In the genomic region with DNA sequence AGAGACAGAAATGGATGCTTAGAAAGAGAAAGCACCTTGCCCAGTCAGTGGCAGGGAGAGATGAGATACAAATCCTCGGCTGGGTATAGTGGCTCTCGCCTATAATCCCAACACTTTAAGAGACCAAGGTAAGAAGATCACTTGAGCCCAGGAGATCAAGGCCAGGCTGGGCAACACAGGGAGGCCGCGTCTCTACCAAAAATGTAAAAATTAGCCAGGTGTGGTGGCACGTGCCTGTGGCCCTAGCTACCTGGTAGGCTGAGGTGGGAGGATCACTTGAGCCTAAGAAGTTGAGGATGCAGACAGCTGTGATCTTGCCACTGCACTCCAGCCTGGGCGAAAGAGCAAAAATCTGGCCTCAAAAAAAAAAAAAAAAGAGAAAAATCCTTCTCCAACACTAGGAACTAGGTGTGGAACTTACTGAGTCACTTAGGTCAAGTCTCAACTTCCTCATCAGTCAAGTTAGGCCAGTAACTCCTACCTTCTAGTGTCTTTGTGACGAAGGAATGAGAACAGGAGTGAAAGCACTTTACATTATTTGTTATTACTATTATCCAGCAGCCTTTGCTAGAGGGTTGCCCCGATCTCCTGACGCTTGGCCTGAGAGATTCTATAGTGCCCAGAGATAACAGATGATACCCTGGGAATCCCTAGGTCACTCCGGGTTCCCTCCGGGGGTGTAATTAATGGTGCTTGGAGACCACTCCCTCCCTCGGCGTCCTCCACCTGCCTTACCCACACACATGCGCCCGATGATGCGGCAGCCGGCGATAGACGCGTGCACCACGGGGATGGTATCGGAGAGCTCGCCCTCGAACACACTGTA, we compare ENCODE assay signal across 8 cellular contexts. TPM values are rescaled to one million over a fixed set of nuclear protein-coding genes. Genes with fewer than 3 reads are reported as not detected.
DNase-seq lines count a peak whose midpoint lies in the region; ATAC-seq and TF ChIP-seq lines count a peak whose summit lies in the region.

No MANE protein-coding gene starts in this region.

- H3K27me3 ChIP-seq in mesenchymal stem cell (ENCODE audit: control insufficient read depth in 1 of 2, insufficient read depth in 1 of 2, low read length in 2 of 2): no peaks in the 10 kb centered on the region

- peak overlapping the region; percentile 86 to 98 (median 91) for H3K27ac Mint-ChIP-seq in brain

- peak overlapping the region; percentile 29 to 57 for H3K4ac ChIP-seq in mesenchymal stem cell (ENCODE audit: low read depth in 1 of 2, low read length in 2 of 2)

- H4K8ac ChIP-seq in mesenchymal stem cell (ENCODE audit: low read length): peak overlapping the region; percentile 35

- H3K4me1 Mint-ChIP-seq in brain: peaks cover 40% of the 10 kb centered on the region

- H3K9ac ChIP-seq in mesenchymal stem cell (ENCODE audit: low read length): peak overlapping the region; percentile 95

- H3K4me1 ChIP-seq in mesenchymal stem cell (ENCODE audit: control insufficient read depth, insufficient read depth, low read depth, low read length): peaks cover 28% of the 10 kb centered on the region

- 23% methylated on average over 23 of the region's 24 CpGs for WGBS in mesenchymal stem cell

- H3K14ac ChIP-seq in mesenchymal stem cell (ENCODE audit: low read length in 2 of 2): peak overlapping the region in 1 of 2 experiments; percentile 85

- peaks cover 12% of the 10 kb centered on the region for H3K27me3 Mint-ChIP-seq in brain

- no peak overlapping the region for H2AK5ac ChIP-seq in mesenchymal stem cell (ENCODE audit: low read length, severe bottlenecking)

- H2AFZ ChIP-seq in mesenchymal stem cell (ENCODE audit: low read depth, low read length): no peak overlapping the region

- H3K4me2 ChIP-seq in mesenchymal stem cell (ENCODE audit: low read length, poor library complexity, severe bottlenecking): peak overlapping the region; percentile 81

- H4K91ac ChIP-seq in mesenchymal stem cell (ENCODE audit: low read length): peak overlapping the region; percentile 57

- no peak overlapping the region for H2BK5ac ChIP-seq in mesenchymal stem cell (ENCODE audit: low read depth, low read length, poor library complexity, severe bottlenecking)

- no peak for TF ChIP-seq CTCF in LNCaP clone FGC (IDR thresholded peaks at IDR 0.05; ENCODE audit: control insufficient read depth, extremely low read depth, insufficient read depth)
- no peak for TF ChIP-seq CTCF in brain (conservative IDR thresholded peaks at IDR 0.05)

- no peaks in the 10 kb centered on the region for H3K9me3 Mint-ChIP-seq in brain

- ATAC-seq in GM18517 (IDR thresholded peaks at IDR 0.05; ENCODE audit: unreplicated experiment) (peak; percentile 12), HG02759 (IDR thresholded peaks at IDR 0.05; ENCODE audit: unreplicated experiment) (no peak), GM18861 (IDR thresholded peaks at IDR 0.05; ENCODE audit: unreplicated experiment) (no peak), HG03025 (IDR thresholded peaks at IDR 0.05; ENCODE audit: low FRiP score, unreplicated experiment) (no peak)

- H3K4me3 ChIP-seq in LNCaP clone FGC (ENCODE audit: low read depth, low read length): peak overlapping the region; percentile 77
- H3K4me3 ChIP-seq in mesenchymal stem cell (ENCODE audit: insufficient read depth in 1 of 2, low read depth in 1 of 2, low read length in 2 of 2): peak overlapping the region; percentile 76 to 99

- DNase-seq in LNCaP clone FGC (ENCODE audit: low read depth) (no peak), mesenchymal stem cell (no peak), DMS79 treated with DMSO at 0.1 percent for 48 hours (lab: John Stamatoyannopoulos, UW) (no peak)

- no peaks in the 10 kb centered on the region for H3K9me3 ChIP-seq in mesenchymal stem cell (ENCODE audit: control insufficient read depth, low read length)

- peak overlapping the region in 1 of 2 experiments; percentile 62 for H3K23ac ChIP-seq in mesenchymal stem cell (ENCODE audit: low read length in 2 of 2)

- peaks cover 26 to 35% of the 10 kb centered on the region in 2 experiments for H3K36me3 ChIP-seq in mesenchymal stem cell (ENCODE audit: control insufficient read depth in 1 of 2, insufficient read depth in 2 of 2, low read depth in 1 of 2, low read length in 2 of 2)

- peak overlapping the region; percentile 87 for H3K27ac ChIP-seq in mesenchymal stem cell (ENCODE audit: low read length, poor library complexity, severe bottlenecking)

- peak overlapping the region; percentile 87 to 93 (median 92) for H3K4me3 Mint-ChIP-seq in brain

- no peak overlapping the region for H2BK12ac ChIP-seq in mesenchymal stem cell (ENCODE audit: low read length in 2 of 2)

- peaks cover 35% of the 10 kb centered on the region for H3K36me3 Mint-ChIP-seq in brain

- no peaks in the 10 kb centered on the region for H3K79me1 ChIP-seq in mesenchymal stem cell (replicated peaks; ENCODE audit: low read length, poor library complexity, severe bottlenecking)

- no peak overlapping the region for H2BK120ac ChIP-seq in mesenchymal stem cell (ENCODE audit: low read depth, low read length)

- no peak overlapping the region for H2BK15ac ChIP-seq in mesenchymal stem cell (ENCODE audit: low read depth, poor library complexity, severe bottlenecking)

- peak overlapping the region in 1 of 2 experiments; percentile 73 for H3K18ac ChIP-seq in mesenchymal stem cell (ENCODE audit: low read depth in 1 of 2, low read length in 2 of 2)

RNA-seq across cellular contexts. Expression of a gene that starts 0.9 kb away (rescaled TPM):
- 226 TPM for polyA plus RNA-seq in brain (ENCODE audit: insufficient read depth, low read depth, low replicate concordance)
- polyA plus RNA-seq in mesenchymal stem cell (2013, experiment 1 of 2): 110 TPM
- 112 TPM for polyA plus RNA-seq in mesenchymal stem cell (2013, experiment 2 of 2)

RNA-seq across cellular contexts. Expression of a gene that starts 5.7 kb away (rescaled TPM):
- polyA plus RNA-seq in brain (ENCODE audit: insufficient read depth, low read depth, low replicate concordance): 101 TPM
- 114 TPM for polyA plus RNA-seq in mesenchymal stem cell (2013, experiment 1 of 2)
- 114 TPM for polyA plus RNA-seq in mesenchymal stem cell (2013, experiment 2 of 2)

RNA-seq across cellular contexts. Expression of a gene that starts 8.6 kb away (rescaled TPM):
- polyA plus RNA-seq in brain (ENCODE audit: insufficient read depth, low read depth, low replicate concordance): not detected
- polyA plus RNA-seq in mesenchymal stem cell (2013, experiment 1 of 2): not detected
- polyA plus RNA-seq in mesenchymal stem cell (2013, experiment 2 of 2): not detected

RNA-seq across cellular contexts. Expression of a gene that starts 57.2 kb away (rescaled TPM):
- 28.6 TPM for polyA plus RNA-seq in brain (ENCODE audit: insufficient read depth, low read depth, low replicate concordance)
- 0.01 TPM for polyA plus RNA-seq in mesenchymal stem cell (2013, experiment 1 of 2)
- 0.01 TPM for polyA plus RNA-seq in mesenchymal stem cell (2013, experiment 2 of 2)
